ENCODE assay signal across 8 cellular contexts in genomic region chr4:94208268-94208667, GRCh38. TPM values are rescaled to one million over a fixed set of nuclear protein-coding genes. Genes with fewer than 3 reads are reported as not detected.
DNase-seq lines count a peak whose midpoint lies in the region; ATAC-seq and TF ChIP-seq lines count a peak whose summit lies in the region.

No MANE protein-coding gene starts in this region.

- no peak for ATAC-seq in activated CD4-positive, CD25-positive, alpha-beta regulatory T cell treated with anti-CD3 and anti-CD28 coated beads, Interleukin-2, amount 50 U/mL, for 24 hours

- H3K4me1 ChIP-seq in GM23248 (ENCODE audit: insufficient read depth) (peaks cover 19% of the 10 kb centered on the region), SJCRH30 (peaks cover 10% of the 10 kb centered on the region), sigmoid colon (peaks cover 0 to 27% (median 13%) of the 10 kb centered on the region in 4 donors)

- DNase-seq in GM23248 (peak; percentile 38), SJCRH30 (no peak), fibroblast of mammary gland (ENCODE audit: low read depth) (no peak), sigmoid colon (no peak), NCI-H2196 (lab: John Stamatoyannopoulos, UW; ENCODE audit: unreplicated experiment) (no peak), NCI-H128 (lab: John Stamatoyannopoulos, UW; ENCODE audit: unreplicated experiment) (no peak), NCI-H526 treated with DMSO at 0.1 percent for 48 hours (lab: John Stamatoyannopoulos, UW) (no peak)

- H3K79me2 ChIP-seq in GM23248 (ENCODE audit: insufficient read depth): peaks cover 57% of the 10 kb centered on the region

- H3K36me3 ChIP-seq in GM23248 (ENCODE audit: low read depth) (peaks cover 20% of the 10 kb centered on the region), SJCRH30 (peaks cover 37% of the 10 kb centered on the region), sigmoid colon (peaks cover 0 to 41% (median 9%) of the 10 kb centered on the region in 4 donors)

- no peak for TF ChIP-seq CTCF in fibroblast of mammary gland (conservative IDR thresholded peaks at IDR 0.05; ENCODE audit: control insufficient read depth, insufficient read depth, low read depth, low read length)
- no peak for TF ChIP-seq CTCF in sigmoid colon (IDR thresholded peaks at IDR 0.05)

- peak overlapping the region; percentile 95 for H2AFZ ChIP-seq in GM23248

- H3K9ac ChIP-seq in GM23248: peak overlapping the region; percentile 99

- no peaks in the 10 kb centered on the region for H3K27me3 ChIP-seq in GM23248 (replicated peaks; ENCODE audit: insufficient read depth)
- no peaks in the 10 kb centered on the region for H3K27me3 ChIP-seq in SJCRH30
- no peaks in the 10 kb centered on the region for H3K27me3 ChIP-seq in sigmoid colon

- no peak for TF ChIP-seq POLR2A in sigmoid colon (IDR thresholded peaks at IDR 0.05)

- TF ChIP-seq EP300 in sigmoid colon (IDR thresholded peaks at IDR 0.05): no peak

- H3F3A ChIP-seq in GM23248 (ENCODE audit: insufficient read depth): no peaks in the 10 kb centered on the region

- peak overlapping the region; percentile 94 for H3K27ac ChIP-seq in GM23248
- peak overlapping the region; percentile 92 for H3K27ac ChIP-seq in SJCRH30
- peak overlapping the region; percentile 90 to 93 (median 92) for H3K27ac ChIP-seq in sigmoid colon

- peak overlapping the region; percentile 97 for H3K4me3 ChIP-seq in GM23248
- peak overlapping the region; percentile 85 for H3K4me3 ChIP-seq in SJCRH30
- peak overlapping the region; percentile 95 for H3K4me3 ChIP-seq in fibroblast of mammary gland (ENCODE audit: control insufficient read depth, low read depth, low read length)
- peak overlapping the region; percentile 80 to 89 (median 87) for H3K4me3 ChIP-seq in sigmoid colon

- H3K9me2 ChIP-seq in GM23248 (ENCODE audit: insufficient read depth): no peaks in the 10 kb centered on the region

- WGBS in GM23248 (ENCODE audit: low coverage in 1 of 2, low lambda C conversion rate in 2 of 2, missing lambda C conversion rate in 2 of 2), 2 experiments: 1 to 3% methylated on average over 5 of the region's 5 CpGs
- 8 to 21% methylated on average over 5 of the region's 5 CpGs for WGBS in sigmoid colon, 2 donors

- H4K20me1 ChIP-seq in GM23248 (ENCODE audit: insufficient read depth): no peaks in the 10 kb centered on the region

- H3K9me3 ChIP-seq in GM23248 (ENCODE audit: low read depth): no peaks in the 10 kb centered on the region
- H3K9me3 ChIP-seq in SJCRH30 (replicated peaks): no peaks in the 10 kb centered on the region
- no peaks in the 10 kb centered on the region for H3K9me3 ChIP-seq in sigmoid colon

- in situ Hi-C loops in GM23248 (cut with MboI): no loop called here

- intact Hi-C loops in sigmoid colon (cut with DNase I): no loop called here

- peak overlapping the region; percentile 100 for H3K4me2 ChIP-seq in GM23248 (ENCODE audit: unreplicated experiment)

RNA-seq across cellular contexts. Expression of gene SMARCAD1, which starts 0.6 kb away (rescaled TPM):
- 24.0 and 26.3 TPM in 2 replicates for total RNA-seq in GM23248 (2014; rRNA removed; shearing (Covaris generic))
- polyA plus RNA-seq in GM23248 (2016; fragmentation: Nextera tagmentation; extraction: Ambion mirVana) (12.2 and 14.1 TPM in 2 replicates), sigmoid colon (1 to 10 TPM; 3.7 to 9.0 (median 4.2) TPM)
- 83.6 and 101 TPM in 2 replicates for total RNA-seq in SJCRH30 (2014; rRNA removed; shearing (Covaris generic))
- 10 to 100 TPM; 15.8 to 21.4 (median 16.8) TPM for total RNA-seq in sigmoid colon
